10 cellular contexts compared by ENCODE assay signal in genomic region chr2:172196768-172197322, GRCh38.
DNase-seq lines count a peak whose midpoint lies in the region; ATAC-seq, FAIRE-seq and TF ChIP-seq lines count a peak whose summit lies in the region.
"Had no signal": no experiment of that assay in that cellular context is flagged by ENCODE, and none has a peak within 500 bp of the region (broad histone marks: within the 10 kb centered on the region; RNA-seq: fewer than 3 reads in every experiment).

No MANE protein-coding gene starts in this region.

- no peak overlapping the region for H3K9ac ChIP-seq in K562 (ENCODE audit: insufficient read depth in 1 of 2, low read depth in 2 of 2, low read length in 2 of 2)
- H3K9ac ChIP-seq in mesendoderm (ENCODE audit: low read length) = no peak overlapping the region

- H3K9me1 ChIP-seq in K562 (ENCODE audit: control insufficient read depth, insufficient read depth, low read length) = no peaks in the 10 kb centered on the region

- H3K4ac ChIP-seq in mesendoderm (ENCODE audit: low read depth, low read length) = no peak overlapping the region

- POLR2A ChIA-PET in K562 (lab: Yijun Ruan, JAX) = no interaction called here

- no peak for TF ChIP-seq POLR2A in K562 (conservative IDR thresholded peaks at IDR 0.05)

- no TSS peak for BruUV-seq in K562 (replicated peaks; lab: Mats Ljungman, UMichigan)

- peak in 1 of 3 donors; percentile 24 for DNase-seq in CD4-positive, CD25-positive, alpha-beta regulatory T cell
- DNase-seq in NOMO-1 (lab: John Stamatoyannopoulos, UW; ENCODE audit: unreplicated experiment in 2 of 2) = peak; percentile 94
- no peak for DNase-seq in K562 (ENCODE audit: extremely low read depth in 1 of 4, low spot score in 3 of 4)
- no peak for DNase-seq in sciatic nerve (ENCODE audit: low spot score)
- DNase-seq in midbrain (lab: John Stamatoyannopoulos, UW) = no peak
- DNase-seq in mesendoderm = no peak
- DNase-seq in RKO (ENCODE audit: low spot score) = no peak
- no peak for DNase-seq in NCI-H187 (lab: John Stamatoyannopoulos, UW)

- no peak overlapping the region for H3K27ac Mint-ChIP-seq in CD4-positive, CD25-positive, alpha-beta regulatory T cell

- ATAC-seq in CD4-positive, CD25-positive, alpha-beta regulatory T cell (ENCODE audit: low read depth in 2 of 2) = peak; percentile 20 to 64
- ATAC-seq in K562 (no peak), sciatic nerve (peak; percentile 75)
- ATAC-seq: HCT116 had no signal

- no peak overlapping the region for H3K4me3 Mint-ChIP-seq in CD4-positive, CD25-positive, alpha-beta regulatory T cell

- CTCF ChIA-PET in K562 (lab: Yijun Ruan, JAX; ENCODE audit: low intra/inter-chr PET ratio) = no interaction called here

- under 1% methylated on average over 16 of the region's 16 CpGs for WGBS in K562 (ENCODE audit: insufficient coverage, low coverage, missing lambda C conversion rate)
- no CpG with 5 or more reads among the region's 16 CpGs for WGBS in mesendoderm (ENCODE audit: extremely low coverage, insufficient coverage, low lambda C conversion rate)

- H3K4me1 ChIP-seq in CD4-positive, CD25-positive, alpha-beta regulatory T cell (ENCODE audit: control insufficient read depth, insufficient read depth, low read length, poor library complexity, severe bottlenecking) = no peaks in the 10 kb centered on the region
- no peaks in the 10 kb centered on the region for H3K4me1 ChIP-seq in K562 (replicated peaks in 1 of 2; ENCODE audit: control insufficient read depth in 2 of 2, insufficient read depth in 2 of 2, low read length in 2 of 2)
- H3K4me1 ChIP-seq in mesendoderm (ENCODE audit: control insufficient read depth, low read depth, low read length) = no peaks in the 10 kb centered on the region
- H3K4me1 ChIP-seq: right atrium auricular region had no signal

- no peak for FAIRE-seq in K562 (lab: Jason Lieb, UNC)

- H4K8ac ChIP-seq in mesendoderm (ENCODE audit: low read depth, low read length) = no peak overlapping the region

- H2BK120ac ChIP-seq in mesendoderm (ENCODE audit: low read depth, low read length) = no peak overlapping the region

- H3K27ac ChIP-seq in CD4-positive, CD25-positive, alpha-beta regulatory T cell (ENCODE audit: insufficient read depth, low read length, poor library complexity, severe bottlenecking) = no peak overlapping the region
- H3K27ac ChIP-seq in K562 (ENCODE audit: extremely low read depth, low read depth, low read length) (no peak overlapping the region), mesendoderm (ENCODE audit: low read depth, low read length) (no peak overlapping the region)
- H3K27ac ChIP-seq: right atrium auricular region had no signal

- peaks cover 15% of the 10 kb centered on the region for H3K36me3 Mint-ChIP-seq in CD4-positive, CD25-positive, alpha-beta regulatory T cell

- TF ChIP-seq EP300 in K562 (IDR thresholded peaks at IDR 0.05; ENCODE audit: low read length) = no peak

- intact Hi-C loops in K562 (cut with micrococcal nuclease) = no loop called here
- intact Hi-C loops in sciatic nerve (cut with DNase I) = no loop called here

- H4K5ac ChIP-seq in mesendoderm (ENCODE audit: low read length) = no peak overlapping the region

- peaks cover 24% of the 10 kb centered on the region for H3K27me3 Mint-ChIP-seq in CD4-positive, CD25-positive, alpha-beta regulatory T cell

- peaks cover 0 to 6% (median 0%) of the 10 kb centered on the region in 4 donors for H3K4me1 Mint-ChIP-seq in CD4-positive, CD25-positive, alpha-beta regulatory T cell

- no peak overlapping the region for H2AFZ ChIP-seq in K562 (ENCODE audit: low read depth, low read length)

- H3K9me3 ChIP-seq in CD4-positive, CD25-positive, alpha-beta regulatory T cell (ENCODE audit: control insufficient read depth in 2 of 2, low read length in 2 of 2) = peaks cover 25 to 27% of the 10 kb centered on the region in 2 experiments
- H3K9me3 ChIP-seq in K562 (replicated peaks; ENCODE audit: control insufficient read depth, insufficient read depth, low read depth, low read length) = peaks cover 7% of the 10 kb centered on the region; the same call in 1 of the 2 replicates

- H3K79me1 ChIP-seq in mesendoderm (ENCODE audit: low read length) = no peaks in the 10 kb centered on the region

- no peak overlapping the region for H3K56ac ChIP-seq in mesendoderm (ENCODE audit: low read length)

- no peak overlapping the region for H3K18ac ChIP-seq in mesendoderm (ENCODE audit: low read length)

- no peaks in the 10 kb centered on the region for H3K27me3 ChIP-seq in CD4-positive, CD25-positive, alpha-beta regulatory T cell (ENCODE audit: control insufficient read depth, insufficient read depth, low read length)
- no peaks in the 10 kb centered on the region for H3K27me3 ChIP-seq in K562 (ENCODE audit: control insufficient read depth in 2 of 2, insufficient read depth in 2 of 2, low read length in 2 of 2)
- H3K27me3 ChIP-seq in mesendoderm (ENCODE audit: insufficient read depth, low read length, poor library complexity) = no peaks in the 10 kb centered on the region
- H3K27me3 ChIP-seq: right atrium auricular region had no signal

- H3K4me3 ChIP-seq in CD4-positive, CD25-positive, alpha-beta regulatory T cell (ENCODE audit: low read depth, low read length) = no peak overlapping the region
- H3K4me3 ChIP-seq in K562 (no peak overlapping the region), mesendoderm (ENCODE audit: low read length) (no peak overlapping the region)
- H3K4me3 ChIP-seq: right atrium auricular region had no signal

- no peak for TF ChIP-seq RAD21 in K562 (CRISPR knock-in tag; conservative IDR thresholded peaks at IDR 0.05 in 1 of 2, IDR thresholded peaks at IDR 0.05 in 1 of 2)

- H3K4me2 ChIP-seq in K562 (ENCODE audit: insufficient read depth, low read length) (no peak overlapping the region), mesendoderm (ENCODE audit: low read length) (no peak overlapping the region)

- in situ Hi-C loops in K562 (cut with MboI) = no loop called here

- H2AK5ac ChIP-seq in mesendoderm (ENCODE audit: low read length) = no peak overlapping the region

- H4K20me1 ChIP-seq in K562 (replicated peaks; ENCODE audit: control insufficient read depth, insufficient read depth, low read length) = no peaks in the 10 kb centered on the region

- no peaks in the 10 kb centered on the region for H3K36me3 ChIP-seq in CD4-positive, CD25-positive, alpha-beta regulatory T cell (ENCODE audit: control insufficient read depth, insufficient read depth, low read length)
- no peaks in the 10 kb centered on the region for H3K36me3 ChIP-seq in K562 (ENCODE audit: control insufficient read depth, insufficient read depth, low read length)
- no peaks in the 10 kb centered on the region for H3K36me3 ChIP-seq in mesendoderm (ENCODE audit: control insufficient read depth, insufficient read depth, low read length)
- H3K36me3 ChIP-seq: right atrium auricular region had no signal

- H3K9me3 Mint-ChIP-seq in CD4-positive, CD25-positive, alpha-beta regulatory T cell = peaks cover 0 to 40% (median 20%) of the 10 kb centered on the region in 7 donors

- no peak overlapping the region for H3K23ac ChIP-seq in mesendoderm (ENCODE audit: low read length)

- TF ChIP-seq CTCF in K562 (IDR thresholded peaks at IDR 0.05 in 2 of 3, conservative IDR thresholded peaks at IDR 0.05 in 1 of 3; ENCODE audit: insufficient read depth in 2 of 3, low read depth in 1 of 3, low read length in 3 of 3) = no peak

- H2BK5ac ChIP-seq in mesendoderm (ENCODE audit: low read length) = no peak overlapping the region

- H3K79me2 ChIP-seq in K562 (ENCODE audit: control insufficient read depth, insufficient read depth, low read length) (no peaks in the 10 kb centered on the region), mesendoderm (ENCODE audit: control insufficient read depth, insufficient read depth, low read length) (no peaks in the 10 kb centered on the region)

- no peak overlapping the region for H2BK15ac ChIP-seq in mesendoderm (replicated peaks; ENCODE audit: low read depth)

TF ChIP-seq in K562, 482 proteins besides CTCF, POLR2A, EP300 and RAD21:
- TF ChIP-seq ZNF316 (IDR thresholded peaks at IDR 0.05) (peak; percentile 6; the same call in 1 of the 2 replicates), FOXJ2 (tag; IDR thresholded peaks at IDR 0.05) (no peak)

Comparison
In these comparisons a context has a peak if more than half of its experiments do, and no peak if none do; other contexts are left out.
1. DNase-seq: peak in NOMO-1 (2 of 2); none in K562 (0 of 4), sciatic nerve (single experiment), midbrain (single experiment), mesendoderm (single experiment), RKO (single experiment) and NCI-H187 (0 of 2).